Comparison of ENCODE assay signal across 16 cellular contexts in genomic region chr18:35136248-35136647, GRCh38.
"Had no signal": no experiment of that assay in that cellular context is flagged by ENCODE, and none has a peak within 500 bp of the region (broad histone marks: within the 10 kb centered on the region; RNA-seq: fewer than 3 reads in every experiment).

No MANE protein-coding gene starts in this region.

- ATAC-seq: body of pancreas, left colon had no signal

- H3K4me3 Mint-ChIP-seq: activated CD4-positive, alpha-beta memory T cell treated with anti-CD3 and anti-CD28 coated beads for 36 hours; activated naive CD4-positive, alpha-beta T cell treated with anti-CD3 and anti-CD28 coated beads for 36 hours; activated T-helper 1 cell treated with anti-CD3 and anti-CD28 coated beads, Interleukin-12 subunit alpha, Interleukin-12 subunit beta, Interleukin-2, Interleukin-4 antibody, amounts not matched to agents 30 ng/mL and 10 ng/mL and 1 ng/mL, durations not matched to agents 14 hours and 24 hours and 36 hours; dendritic cell treated with granulocyte-macrophage colony-stimulating factor and Interleukin-4, amounts not matched to agents 40 ng/mL and 50 ng/mL, for 4 days; endodermal cell; nephron progenitor cell had no signal

- H3K9me3 ChIP-seq: body of pancreas, SJSA1, stomach, thyroid gland had no signal

- H3K4me3 ChIP-seq: body of pancreas, SJSA1, stomach, thyroid gland had no signal

- H3K4me1 Mint-ChIP-seq: endodermal cell had no signal

- H3K4me1 ChIP-seq: SJSA1, stomach had no signal

- H3K27ac Mint-ChIP-seq: activated CD4-positive, alpha-beta memory T cell treated with anti-CD3 and anti-CD28 coated beads for 36 hours; activated naive CD4-positive, alpha-beta T cell treated with anti-CD3 and anti-CD28 coated beads for 36 hours; activated T-helper 1 cell treated with anti-CD3 and anti-CD28 coated beads, Interleukin-12 subunit alpha, Interleukin-12 subunit beta, Interleukin-2, Interleukin-4 antibody, amounts not matched to agents 30 ng/mL and 10 ng/mL and 1 ng/mL, durations not matched to agents 14 hours and 24 hours and 36 hours; dendritic cell treated with granulocyte-macrophage colony-stimulating factor and Interleukin-4, amounts not matched to agents 40 ng/mL and 50 ng/mL, for 4 days; endodermal cell had no signal

- H3K27me3 ChIP-seq: body of pancreas, SJSA1, stomach, thyroid gland had no signal

- H3K9me3 Mint-ChIP-seq: activated CD4-positive, alpha-beta memory T cell treated with anti-CD3 and anti-CD28 coated beads for 36 hours; activated naive CD4-positive, alpha-beta T cell treated with anti-CD3 and anti-CD28 coated beads for 36 hours; activated T-helper 1 cell treated with anti-CD3 and anti-CD28 coated beads, Interleukin-12 subunit alpha, Interleukin-12 subunit beta, Interleukin-2, Interleukin-4 antibody, amounts not matched to agents 30 ng/mL and 10 ng/mL and 1 ng/mL, durations not matched to agents 14 hours and 24 hours and 36 hours; dendritic cell treated with granulocyte-macrophage colony-stimulating factor and Interleukin-4, amounts not matched to agents 40 ng/mL and 50 ng/mL, for 4 days; endodermal cell; nephron progenitor cell had no signal

- DNase-seq: activated CD4-positive, alpha-beta memory T cell treated with anti-CD3 and anti-CD28 coated beads for 36 hours; activated CD4-positive, alpha-beta T cell treated with anti-CD3 and anti-CD28 coated beads for 1 hour; activated CD8-positive, alpha-beta memory T cell treated with anti-CD3 and anti-CD28 coated beads, Interleukin-2, amount 50 U/mL, for 4 hours; activated naive CD4-positive, alpha-beta T cell treated with anti-CD3 and anti-CD28 coated beads for 36 hours; body of pancreas; endodermal cell; left colon; mammary epithelial cell; nephron progenitor cell; stimulated activated CD4-positive, alpha-beta T cell treated with anti-CD3 and anti-CD28 coated beads, Interleukin-4, amount 100 ng/mL, for 24 hours; stomach; SW 1271; thyroid gland had no signal

- H3K27me3 Mint-ChIP-seq: activated CD4-positive, alpha-beta memory T cell treated with anti-CD3 and anti-CD28 coated beads for 36 hours; dendritic cell treated with granulocyte-macrophage colony-stimulating factor and Interleukin-4, amounts not matched to agents 40 ng/mL and 50 ng/mL, for 4 days had no signal

- H3K27ac ChIP-seq: body of pancreas, SJSA1, stomach, thyroid gland had no signal
